In the genomic region with DNA sequence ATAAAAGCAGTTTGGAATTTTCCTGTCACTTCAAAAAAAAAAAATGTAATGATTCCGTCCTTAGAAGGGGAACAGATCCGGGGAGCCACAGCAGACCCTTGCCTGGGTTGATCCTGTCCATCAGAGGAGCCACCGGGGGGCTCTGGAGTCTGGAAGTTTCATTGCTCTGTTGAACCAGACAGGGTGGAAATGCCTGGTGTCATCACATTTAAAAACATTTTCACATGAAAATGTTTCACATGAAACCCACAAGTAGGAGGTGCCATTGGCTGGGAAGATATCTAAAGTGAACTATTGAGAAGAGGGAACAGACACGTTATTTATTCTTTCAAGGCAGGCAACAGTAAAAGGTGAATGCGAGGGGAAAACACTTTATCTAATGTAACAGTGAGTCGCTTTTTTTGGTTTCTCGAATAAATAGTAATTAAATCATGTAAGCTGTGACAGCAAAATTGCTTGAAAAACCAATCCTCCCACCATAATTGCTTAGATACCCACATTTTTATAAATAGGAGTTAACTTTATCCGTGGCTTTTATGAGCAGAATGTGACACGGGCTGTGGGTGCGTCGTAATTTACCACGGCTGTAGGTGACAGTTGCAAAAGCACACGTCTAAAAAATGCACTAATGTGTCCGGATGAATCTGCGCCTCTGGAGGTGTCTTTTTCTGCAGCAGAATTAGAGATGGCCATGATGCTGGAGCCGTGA, we compare ENCODE assay signal across 22 cellular contexts.
A peak's percentile ranks its signal among the peaks of the same experiment; 100 is the strongest.
DNase-seq lines count a peak whose midpoint lies in the region; ATAC-seq and TF ChIP-seq lines count a peak whose summit lies in the region.
"Had no signal": no experiment of that assay in that cellular context is flagged by ENCODE, and none has a peak within 500 bp of the region (broad histone marks: within the 10 kb centered on the region; RNA-seq: fewer than 3 reads in every experiment).

No MANE protein-coding gene starts in this region.

- H3K27me3 ChIP-seq in heart left ventricle = peaks cover 0 to 11% (median 2%) of the 10 kb centered on the region in 9 donors
- H3K27me3 ChIP-seq in PC-9 (ENCODE audit: insufficient read depth, low read depth) = peaks cover 97% of the 10 kb centered on the region

- H2AFZ ChIP-seq in PC-9 = no peak overlapping the region

- in situ Hi-C loops in astrocyte of the spinal cord (cut with HindIII; ENCODE audit: low sequenced_read_pairs) = no loop called here

- no peaks in the 10 kb centered on the region for H3K36me3 ChIP-seq in heart left ventricle
- no peaks in the 10 kb centered on the region for H3K36me3 ChIP-seq in PC-9 (ENCODE audit: low read depth)
- H3K36me3 ChIP-seq: suprapubic skin, WERI-Rb-1 had no signal

- BruUV-seq in Calu3 (replicated peaks; lab: Mats Ljungman, UMichigan) (no TSS peak), PC-9 (replicated peaks; lab: Mats Ljungman, UMichigan) (no TSS peak)

- H3K4me2 ChIP-seq in PC-9 = no peak overlapping the region
- H3K4me2 ChIP-seq: A549 had no signal

- no peaks in the 10 kb centered on the region for H3K9me3 Mint-ChIP-seq in Calu3 (ENCODE audit: low read depth, unreplicated experiment)
- H3K9me3 Mint-ChIP-seq: activated T-cell treated with anti-CD3 and anti-CD28 coated beads, Interleukin-2, amount 50 U/mL, for 24 hours had no signal

- no peak for TF ChIP-seq CTCF in heart left ventricle (IDR thresholded peaks at IDR 0.05)
- no peak for TF ChIP-seq CTCF in astrocyte of the spinal cord (IDR thresholded peaks at IDR 0.05; ENCODE audit: low read depth, low read length)
- peak; percentile 13 for TF ChIP-seq CTCF in retinal pigment epithelial cell (conservative IDR thresholded peaks at IDR 0.05; ENCODE audit: low read depth, low read length)
- TF ChIP-seq CTCF in Calu3 (IDR thresholded peaks at IDR 0.05; ENCODE audit: unreplicated experiment) = no peak
- no peak for TF ChIP-seq CTCF in PC-9 (conservative IDR thresholded peaks at IDR 0.05)

- H3K4me3 ChIP-seq in heart left ventricle = no peak overlapping the region
- H3K4me3 ChIP-seq in astrocyte of the spinal cord (ENCODE audit: low read depth, low read length) = no peak overlapping the region
- no peak overlapping the region for H3K4me3 ChIP-seq in retinal pigment epithelial cell (ENCODE audit: low read length)
- H3K4me3 ChIP-seq in PC-9 = no peak overlapping the region
- H3K4me3 ChIP-seq: A549, GM12878, suprapubic skin had no signal

- no peaks in the 10 kb centered on the region for H3K79me2 ChIP-seq in PC-9 (ENCODE audit: low read depth)

- no peaks in the 10 kb centered on the region; the same call in 1 of the 2 replicates for H4K20me1 ChIP-seq in PC-9 (ENCODE audit: insufficient read depth)

- POLR2A ChIA-PET in PC-9 (lab: Charles Lee; ENCODE audit: unreplicated experiment) = no interaction called here

- CTCF ChIA-PET in Calu3 (lab: Charles Lee) = no interaction called here
- CTCF ChIA-PET in PC-9 (lab: Charles Lee) = no interaction called here

- H3K9me2 ChIP-seq in PC-9 (ENCODE audit: insufficient read depth) = no peaks in the 10 kb centered on the region

- no peaks in the 10 kb centered on the region for H3K4me1 ChIP-seq in heart left ventricle
- no peaks in the 10 kb centered on the region for H3K4me1 ChIP-seq in PC-9 (replicated peaks; ENCODE audit: insufficient read depth)
- H3K4me1 ChIP-seq: A549, suprapubic skin had no signal

- H3F3A ChIP-seq in PC-9 (ENCODE audit: insufficient read depth, low read depth) = no peaks in the 10 kb centered on the region

- no peak overlapping the region for H3K4me3 Mint-ChIP-seq in Calu3 (ENCODE audit: low read depth, unreplicated experiment)
- H3K4me3 Mint-ChIP-seq: activated T-cell treated with anti-CD3 and anti-CD28 coated beads, Interleukin-2, amount 50 U/mL, for 24 hours had no signal

- WGBS in heart left ventricle, 4 donors = 71 to 80% (median 79%) methylated on average over 16 of the region's 16 CpGs

- no peak for TF ChIP-seq POLR2A in heart left ventricle (IDR thresholded peaks at IDR 0.05)

- H3K36me3 Mint-ChIP-seq in Calu3 (ENCODE audit: insufficient read depth, unreplicated experiment) = no peaks in the 10 kb centered on the region

- DNase-seq in Right ventricle myocardium superior (peak; percentile 5), heart left ventricle (no peak), astrocyte of the spinal cord (ENCODE audit: low read depth, low spot score) (peak; percentile 1), left kidney (ENCODE audit: low read depth, low spot score) (peak; percentile 44), retinal pigment epithelial cell (ENCODE audit: low read depth) (no peak), Calu3 (no peak), SK-N-DZ (ENCODE audit: low spot score) (no peak), PC-9 (no peak)
- DNase-seq: activated CD4-positive, alpha-beta T cell treated with anti-CD3 and anti-CD28 coated beads, Interleukin-2, amount 50 U/mL, for 48 hours; activated naive CD4-positive, alpha-beta T cell treated with anti-CD3 and anti-CD28 coated beads, Interleukin-2, amount 50 U/mL, for 16 hours; activated T-cell treated with anti-CD3 and anti-CD28 coated beads, Interleukin-2, amount 50 U/mL, for 24 hours; kidney glomerular epithelial cell; NCI-H187; NCI-H345; stimulated activated CD4-positive, alpha-beta T cell treated with anti-CD3 and anti-CD28 coated beads, Interleukin-12 subunit alpha, Interleukin-12 subunit beta, amount 100 ng/mL, for 4 hours; WERI-Rb-1 had no signal

- no peak for ATAC-seq in Right ventricle myocardium superior (ENCODE audit: poor library complexity)
- ATAC-seq in heart left ventricle = no peak
- ATAC-seq: A549, GM12878, HCT116 had no signal

- H3K27ac ChIP-seq in heart left ventricle (no peak overlapping the region), PC-9 (no peak overlapping the region)
- H3K27ac ChIP-seq: A549, C4-2B, HL-60, suprapubic skin, WERI-Rb-1 had no signal

- H3K27ac Mint-ChIP-seq in Calu3 (ENCODE audit: unreplicated experiment) = no peak overlapping the region
- H3K27ac Mint-ChIP-seq: activated T-cell treated with anti-CD3 and anti-CD28 coated beads, Interleukin-2, amount 50 U/mL, for 24 hours had no signal

- intact Hi-C loops in Right ventricle myocardium superior (cut with DNase I) (no loop called here), heart left ventricle (cut with DNase I) (no loop called here), Calu3 (cut with micrococcal nuclease; ENCODE audit: unreplicated experiment) (no loop called here), PC-9 (cut with micrococcal nuclease; ENCODE audit: unreplicated experiment) (no loop called here)

- no peaks in the 10 kb centered on the region for H3K4me1 Mint-ChIP-seq in Calu3 (ENCODE audit: low read depth, unreplicated experiment)

- peaks cover 51% of the 10 kb centered on the region for H3K27me3 Mint-ChIP-seq in Calu3 (ENCODE audit: unreplicated experiment)

- H3K9me3 ChIP-seq in heart left ventricle (peaks cover 0 to 4% (median 0%) of the 10 kb centered on the region in 12 donors), PC-9 (ENCODE audit: insufficient read depth, low read depth) (no peaks in the 10 kb centered on the region)
- H3K9me3 ChIP-seq: A549, suprapubic skin had no signal

Comparison
In these comparisons a context has a peak if more than half of its experiments do, and no peak if none do; other contexts are left out.
1. DNase-seq: peak in Right ventricle myocardium superior (single experiment), astrocyte of the spinal cord (single experiment) and left kidney (single experiment); none in heart left ventricle (0 of 5), retinal pigment epithelial cell (single experiment), Calu3 (single experiment), SK-N-DZ (single experiment) and PC-9 (0 of 2).